22 cellular contexts compared by ENCODE assay signal in genomic region chr10:21705142-21705827, GRCh38.
DNase-seq lines count a peak whose midpoint lies in the region; ATAC-seq, FAIRE-seq and TF ChIP-seq lines count a peak whose summit lies in the region.
"Had no signal": no experiment of that assay in that cellular context is flagged by ENCODE, and none has a peak within 500 bp of the region (broad histone marks: within the 10 kb centered on the region; RNA-seq: fewer than 3 reads in every experiment).

No MANE protein-coding gene starts in this region.

- H3K4me1 ChIP-seq in HCT116 (ENCODE audit: control insufficient read depth in 1 of 2, insufficient read depth in 2 of 2, low read length in 2 of 2) (peaks cover 0 to 6% of the 10 kb centered on the region in 2 experiments; a peak in 1 of 4 replicates), sigmoid colon (no peaks in the 10 kb centered on the region)

- no peak for FAIRE-seq in HTR-8/SVneo (lab: Jason Lieb, UNC)

- no peaks in the 10 kb centered on the region for H3K27me3 ChIP-seq in HCT116 (ENCODE audit: insufficient read depth, low read length)
- no peaks in the 10 kb centered on the region for H3K27me3 ChIP-seq in sigmoid colon
- H3K27me3 ChIP-seq: BLaER1 had no signal

- peak; percentile 46; the same call in 1 of the 2 replicates for ATAC-seq in HCT116
- ATAC-seq in left ventricle myocardium superior: peak; percentile 22
- ATAC-seq in natural killer cell treated with Interleukin-12 subunit alpha and Interleukin-12 subunit beta and Interleukin-15 and Interleukin-18, amount 100 ng/mL, for 72 hours: peak; percentile 43 to 48
- ATAC-seq in GM21515 (IDR thresholded peaks at IDR 0.05; ENCODE audit: unreplicated experiment): no peak
- ATAC-seq: SK-N-SH treated with all-trans-retinoic acid at 6 μM for 48 hours had no signal

- TF ChIP-seq POLR2A in HCT116 (IDR thresholded peaks at IDR 0.05; ENCODE audit: borderline replicate concordance, extremely low read depth, insufficient read depth, insufficient read length): no peak
- TF ChIP-seq POLR2A in sigmoid colon (IDR thresholded peaks at IDR 0.05): no peak

- H3K4me1 Mint-ChIP-seq in natural killer cell treated with Interleukin-12 subunit alpha and Interleukin-12 subunit beta and Interleukin-15 and Interleukin-18, amount 100 ng/mL, for 72 hours (ENCODE audit: low read depth in 2 of 2): peaks cover 22 to 23% of the 10 kb centered on the region in 2 donors

- no peaks in the 10 kb centered on the region for H3K9me2 ChIP-seq in HCT116 (ENCODE audit: insufficient read depth)

- H3K36me3 Mint-ChIP-seq in natural killer cell treated with Interleukin-12 subunit alpha and Interleukin-12 subunit beta and Interleukin-15 and Interleukin-18, amount 100 ng/mL, for 72 hours: peaks cover 31% of the 10 kb centered on the region

- no peak overlapping the region for H3K27ac Mint-ChIP-seq in natural killer cell treated with Interleukin-12 subunit alpha and Interleukin-12 subunit beta and Interleukin-15 and Interleukin-18, amount 100 ng/mL, for 72 hours
- H3K27ac Mint-ChIP-seq: CD4-positive, alpha-beta T cell had no signal

- H3K27ac ChIP-seq in HCT116 (ENCODE audit: low read depth, low read length) (no peak overlapping the region), sigmoid colon (no peak overlapping the region)
- H3K27ac ChIP-seq: BLaER1, PC-9, RWPE1 had no signal

- no peak overlapping the region for H2AFZ ChIP-seq in HCT116 (ENCODE audit: low read depth, low read length, poor library complexity, severe bottlenecking)
- H2AFZ ChIP-seq: PC-9 had no signal

- peaks cover 0 to 3% of the 10 kb centered on the region in 2 experiments; a peak in 1 of 4 replicates for H3K36me3 ChIP-seq in HCT116 (ENCODE audit: control insufficient read depth in 1 of 2, insufficient read depth in 2 of 2, low read length in 2 of 2)
- H3K36me3 ChIP-seq in sigmoid colon: peaks cover 0 to 10% (median 0%) of the 10 kb centered on the region in 4 donors

- no peak overlapping the region for H3K4me3 Mint-ChIP-seq in natural killer cell treated with Interleukin-12 subunit alpha and Interleukin-12 subunit beta and Interleukin-15 and Interleukin-18, amount 100 ng/mL, for 72 hours
- H3K4me3 Mint-ChIP-seq: CD4-positive, alpha-beta T cell had no signal

- no peak for TF ChIP-seq EP300 in sigmoid colon (IDR thresholded peaks at IDR 0.05)

- RAD21 ChIA-PET in HCT116 (lab: Charles Lee; ENCODE audit: low non-redundant PET in 1 of 2, low total read pairs in 2 of 2, uncharacterized antibody in 2 of 2, unreplicated experiment in 2 of 2): no interaction called here

- no peak for TF ChIP-seq RAD21 in HCT116 (IDR thresholded peaks at IDR 0.05; ENCODE audit: low read depth)

- H3K4me3 ChIP-seq in HCT116 (replicated peaks in 1 of 2; ENCODE audit: low read depth in 1 of 2, low read length in 2 of 2) (no peak overlapping the region), sigmoid colon (no peak overlapping the region)
- H3K4me3 ChIP-seq: BLaER1, PC-9 had no signal

- intact Hi-C loops in HCT116 (cut with micrococcal nuclease): no loop called here
- intact Hi-C loops in left ventricle myocardium superior (cut with micrococcal nuclease): no loop called here
- intact Hi-C loops in sigmoid colon (cut with DNase I): no loop called here

- no peak overlapping the region for H3K4me2 ChIP-seq in HCT116 (ENCODE audit: low read length)
- H3K4me2 ChIP-seq: BLaER1, PC-9 had no signal

- H3K9me3 ChIP-seq in HCT116 (ENCODE audit: control insufficient read depth in 1 of 2, insufficient read depth in 1 of 2, low read depth in 1 of 2, low read length in 2 of 2) (peaks cover 0 to 7% of the 10 kb centered on the region in 2 experiments; a peak in 1 of 4 replicates), sigmoid colon (no peaks in the 10 kb centered on the region)

- POLR2A ChIA-PET in HCT116 (lab: Charles Lee): no interaction called here

- peaks cover 71% of the 10 kb centered on the region for H3K79me2 ChIP-seq in HCT116 (ENCODE audit: insufficient read depth, low read length)

- no peaks in the 10 kb centered on the region for H3K27me3 Mint-ChIP-seq in natural killer cell treated with Interleukin-12 subunit alpha and Interleukin-12 subunit beta and Interleukin-15 and Interleukin-18, amount 100 ng/mL, for 72 hours
- H3K27me3 Mint-ChIP-seq: CD4-positive, alpha-beta T cell had no signal

- CTCF ChIA-PET in HCT116 (lab: Charles Lee): no interaction called here

- DNase-seq in AG20443 (ENCODE audit: low spot score) (peak; percentile 7), HCT116 (ENCODE audit: low read depth, low spot score) (no peak), left ventricle myocardium superior (no peak), sigmoid colon (no peak), HTR-8/SVneo (ENCODE audit: insufficient read length, low spot score) (no peak)
- no peak for DNase-seq in natural killer cell treated with Interleukin-12 subunit alpha and Interleukin-12 subunit beta and Interleukin-15 and Interleukin-18, amount 100 ng/mL, for 72 hours (ENCODE audit: low spot score)
- DNase-seq: CD4-positive, alpha-beta T cell; COR-L47; DMS79; GOT3; KG1; NCI-H1092; NCI-H1436; NCI-H187 treated with DMSO at 0.1 percent for 48 hours; NCI-H2227 treated with DMSO at 0.1 percent for 48 hours; NCI-H510A treated with DMSO at 0.1 percent for 48 hours; NCI-H748 treated with DMSO at 0.1 percent for 48 hours; PC-9 had no signal

- WGBS in sigmoid colon, 2 donors: 98 to 99% methylated on average over 5 of the region's 5 CpGs

- H3K9ac ChIP-seq in HCT116 (ENCODE audit: low read length): no peak overlapping the region
- H3K9ac ChIP-seq: BLaER1 had no signal

- BruUV-seq in HCT116 (replicated peaks; lab: Mats Ljungman, UMichigan): no TSS peak

- TF ChIP-seq CTCF in HCT116 (IDR thresholded peaks at IDR 0.05 in 2 of 3, conservative IDR thresholded peaks at IDR 0.05 in 1 of 3; ENCODE audit: borderline replicate concordance in 1 of 3, insufficient read depth in 1 of 3, low read depth in 2 of 3, low read length in 2 of 3) (no peak), sigmoid colon (IDR thresholded peaks at IDR 0.05) (no peak)

- H4K20me1 ChIP-seq in HCT116 (ENCODE audit: insufficient read depth): no peaks in the 10 kb centered on the region; the same call in 1 of the 2 replicates

- H3K9me3 Mint-ChIP-seq in natural killer cell treated with Interleukin-12 subunit alpha and Interleukin-12 subunit beta and Interleukin-15 and Interleukin-18, amount 100 ng/mL, for 72 hours: peaks cover 11% of the 10 kb centered on the region

TF ChIP-seq in HCT116, 20 proteins besides CTCF, POLR2A, EP300 and RAD21:
- TF ChIP-seq, protein P1, sequence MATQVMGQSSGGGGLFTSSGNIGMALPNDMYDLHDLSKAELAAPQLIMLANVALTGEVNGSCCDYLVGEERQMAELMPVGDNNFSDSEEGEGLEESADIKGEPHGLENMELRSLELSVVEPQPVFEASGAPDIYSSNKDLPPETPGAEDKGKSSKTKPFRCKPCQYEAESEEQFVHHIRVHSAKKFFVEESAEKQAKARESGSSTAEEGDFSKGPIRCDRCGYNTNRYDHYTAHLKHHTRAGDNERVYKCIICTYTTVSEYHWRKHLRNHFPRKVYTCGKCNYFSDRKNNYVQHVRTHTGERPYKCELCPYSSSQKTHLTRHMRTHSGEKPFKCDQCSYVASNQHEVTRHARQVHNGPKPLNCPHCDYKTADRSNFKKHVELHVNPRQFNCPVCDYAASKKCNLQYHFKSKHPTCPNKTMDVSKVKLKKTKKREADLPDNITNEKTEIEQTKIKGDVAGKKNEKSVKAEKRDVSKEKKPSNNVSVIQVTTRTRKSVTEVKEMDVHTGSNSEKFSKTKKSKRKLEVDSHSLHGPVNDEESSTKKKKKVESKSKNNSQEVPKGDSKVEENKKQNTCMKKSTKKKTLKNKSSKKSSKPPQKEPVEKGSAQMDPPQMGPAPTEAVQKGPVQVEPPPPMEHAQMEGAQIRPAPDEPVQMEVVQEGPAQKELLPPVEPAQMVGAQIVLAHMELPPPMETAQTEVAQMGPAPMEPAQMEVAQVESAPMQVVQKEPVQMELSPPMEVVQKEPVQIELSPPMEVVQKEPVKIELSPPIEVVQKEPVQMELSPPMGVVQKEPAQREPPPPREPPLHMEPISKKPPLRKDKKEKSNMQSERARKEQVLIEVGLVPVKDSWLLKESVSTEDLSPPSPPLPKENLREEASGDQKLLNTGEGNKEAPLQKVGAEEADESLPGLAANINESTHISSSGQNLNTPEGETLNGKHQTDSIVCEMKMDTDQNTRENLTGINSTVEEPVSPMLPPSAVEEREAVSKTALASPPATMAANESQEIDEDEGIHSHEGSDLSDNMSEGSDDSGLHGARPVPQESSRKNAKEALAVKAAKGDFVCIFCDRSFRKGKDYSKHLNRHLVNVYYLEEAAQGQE (IDR thresholded peaks at IDR 0.05; ENCODE audit: low read depth): no peak
- no peak for TF ChIP-seq ZNF274 (IDR thresholded peaks at IDR 0.05; ENCODE audit: low read depth, low read length)
- no peak for TF ChIP-seq SRF (IDR thresholded peaks at IDR 0.05; ENCODE audit: low read depth)
- no peak for TF ChIP-seq EGR1 (IDR thresholded peaks at IDR 0.05; ENCODE audit: low read depth)
- no peak for TF ChIP-seq SP1 (IDR thresholded peaks at IDR 0.05; ENCODE audit: low read depth)
- no peak for TF ChIP-seq ZFX (IDR thresholded peaks at IDR 0.05)
- no peak for TF ChIP-seq POLR2AphosphoS5 (IDR thresholded peaks at IDR 0.05; ENCODE audit: low read depth, low read length)
- TF ChIP-seq MAX (IDR thresholded peaks at IDR 0.05): no peak
- TF ChIP-seq TCF7L2 (IDR thresholded peaks at IDR 0.05; ENCODE audit: borderline replicate concordance, extremely low read depth, insufficient read depth, insufficient read length): no peak
- no peak for TF ChIP-seq JUND (IDR thresholded peaks at IDR 0.05)
